In genomic region chr4:87843936-87844335, GRCh38 we compare ENCODE assay signal across 13 cellular contexts. TPM values are rescaled to one million over a fixed set of nuclear protein-coding genes. Genes with fewer than 3 reads are reported as not detected.
DNase-seq lines count a peak whose midpoint lies in the region; ATAC-seq, FAIRE-seq and TF ChIP-seq lines count a peak whose summit lies in the region.
"Had no signal": no experiment of that assay in that cellular context is flagged by ENCODE, and none has a peak within 500 bp of the region (broad histone marks: within the 10 kb centered on the region; RNA-seq: fewer than 3 reads in every experiment).

No MANE protein-coding gene starts in this region.

- no peaks in the 10 kb centered on the region for H3K9me3 Mint-ChIP-seq in nephron progenitor cell

- POLR2A ChIA-PET in A549 (lab: Yijun Ruan, JAX), result no interaction called here

- no peaks in the 10 kb centered on the region for H3K9me3 ChIP-seq in A549

- in situ Hi-C loops in astrocyte of the spinal cord (cut with HindIII; ENCODE audit: low sequenced_read_pairs), result no loop called here

- ATAC-seq in A549, result peak; percentile 47 to 73; a peak in 4 of 6 replicates
- ATAC-seq in GM19455 (IDR thresholded peaks at IDR 0.05; ENCODE audit: unreplicated experiment), result no peak
- ATAC-seq: activated CD4-positive, CD25-positive, alpha-beta regulatory T cell treated with anti-CD3 and anti-CD28 coated beads, Interleukin-2, amount 50 U/mL, for 24 hours had no signal

- TF ChIP-seq EP300 in A549 (IDR thresholded peaks at IDR 0.05), result no peak

- H3K4me1 ChIP-seq in A549, result peaks cover 4% of the 10 kb centered on the region; the same call in 1 of the 3 replicates

- no peak overlapping the region for H3K27ac ChIP-seq in A549

- no peak overlapping the region for H3K4me3 ChIP-seq in A549
- H3K4me3 ChIP-seq in astrocyte of the spinal cord (ENCODE audit: low read depth, low read length), result no peak overlapping the region

- WGBS in A549 (ENCODE audit: missing lambda C conversion rate), result 71% methylated on average over 3 of the region's 3 CpGs

- no peak overlapping the region for H3K27ac Mint-ChIP-seq in nephron progenitor cell
- H3K27ac Mint-ChIP-seq: CD4-positive, CD25-positive, alpha-beta regulatory T cell had no signal

- TF ChIP-seq POLR2A in A549 (IDR thresholded peaks at IDR 0.05; ENCODE audit: low read length) (no peak), GM12892 (IDR thresholded peaks at IDR 0.05; ENCODE audit: low read depth, low read length) (no peak)

- H3K4me3 Mint-ChIP-seq in nephron progenitor cell, result no peak overlapping the region
- H3K4me3 Mint-ChIP-seq: CD4-positive, CD25-positive, alpha-beta regulatory T cell had no signal

- CTCF ChIA-PET in A549 (lab: Yijun Ruan, JAX), result interaction anchor here (0.6 to 3.3 kb wide), 7 partner anchors 9 to 368 kb away, joined by 3 to 11 read pairs (median 6); no protein-coding TSS in a partner anchor

- H3K36me3 Mint-ChIP-seq in nephron progenitor cell (ENCODE audit: low read depth), result no peaks in the 10 kb centered on the region
- H3K36me3 Mint-ChIP-seq: CD4-positive, CD25-positive, alpha-beta regulatory T cell had no signal

- H3K4me1 Mint-ChIP-seq in nephron progenitor cell, result peaks cover 5% of the 10 kb centered on the region

- TF ChIP-seq CTCF in A549 (IDR thresholded peaks at IDR 0.05) (no peak), astrocyte of the spinal cord (IDR thresholded peaks at IDR 0.05; ENCODE audit: low read depth, low read length) (no peak), nephron progenitor cell (IDR thresholded peaks at IDR 0.05) (no peak)

- H3K4me2 ChIP-seq in A549, result no peak overlapping the region

- TF ChIP-seq RAD21 in A549 (conservative IDR thresholded peaks at IDR 0.05 in 1 of 2, IDR thresholded peaks at IDR 0.05 in 1 of 2), result no peak

- FAIRE-seq in A549 (lab: Jason Lieb, UNC) (no peak), GM12892 (lab: Jason Lieb, UNC) (no peak)
- FAIRE-seq: endometrium had no signal

- DNase-seq in A549 (ENCODE audit: low read depth in 1 of 2, low spot score in 1 of 2) (peak in 1 of 2 experiments; percentile 33), LHCN-M2 (ENCODE audit: low read depth) (peak; percentile 96), astrocyte of the spinal cord (ENCODE audit: low read depth, low spot score) (peak; percentile 86), inferior parietal cortex (ENCODE audit: extremely low spot score) (peak; percentile 78), NCI-H1694 treated with DMSO at 0.1 percent for 48 hours (lab: John Stamatoyannopoulos, UW) (no peak), GM12892 (ENCODE audit: insufficient read length) (no peak), nephron progenitor cell (no peak)
- DNase-seq: CD4-positive, CD25-positive, alpha-beta regulatory T cell; NCI-H1105 treated with DMSO at 0.1 percent for 48 hours had no signal

- peaks cover 6% of the 10 kb centered on the region for H3K27me3 Mint-ChIP-seq in nephron progenitor cell (ENCODE audit: low read depth, poor library complexity)

TF ChIP-seq in A549, 52 proteins besides CTCF, POLR2A, EP300 and RAD21:
- TF ChIP-seq EHF (CRISPR knock-in tag; IDR thresholded peaks at IDR 0.05), result no peak
- no peak for TF ChIP-seq PBX3 (IDR thresholded peaks at IDR 0.05)
- no peak for TF ChIP-seq HDAC2 (IDR thresholded peaks at IDR 0.05)
- no peak for TF ChIP-seq FOSL2 (IDR thresholded peaks at IDR 0.05)
- peak; percentile 39; the same call in 1 of the 2 replicates for TF ChIP-seq FOSL2 (CRISPR knock-in tag; IDR thresholded peaks at IDR 0.05)
TF ChIP-seq in A549: peak in this region for 1.

RNA-seq across cellular contexts. Expression of gene MEPE, which starts 11.2 kb away (rescaled TPM):
- polyA plus RNA-seq in A549 (2011; rRNA removed) (not detected in 2 replicates), A549 (2017; fragmentation: RNase III; extraction: RNeasy Plus Mini Kit Qiagen cat#74134 plus additional on column Dnase treatment) (not detected in 3 replicates)
- not detected in 2 replicates for polyA plus RNA-seq in A549 (2012; cell fraction: cytosol; rRNA removed)
- polyA plus RNA-seq in A549 (2012; cell fraction: nucleus; rRNA removed), result not detected in 2 replicates
- not detected in 2 replicates for polyA minus RNA-seq in A549 (2011; rRNA and poly(A)+ RNA removed)
- total RNA-seq in LHCN-M2 (2014; rRNA removed), result not detected in 2 replicates
- not detected for polyA plus RNA-seq in LHCN-M2 (2012)
- polyA plus RNA-seq in GM12892 (2012; ENCODE audit: missing spikeins), result not detected
- total RNA-seq: CD4-positive, CD25-positive, alpha-beta regulatory T cell; pulmonary artery endothelial cell had no signal
- polyA plus RNA-seq: CD4-positive, CD25-positive, alpha-beta regulatory T cell had no signal

RNA-seq across cellular contexts. Expression of gene IBSP, which starts 44.6 kb away (rescaled TPM):
- polyA plus RNA-seq in A549 (2011; rRNA removed), result not detected in 2 replicates
- not detected in 2 replicates for polyA plus RNA-seq in A549 (2012; cell fraction: cytosol; rRNA removed)
- polyA plus RNA-seq in A549 (2012; cell fraction: nucleus; rRNA removed), result not detected in 2 replicates
- not detected in 3 replicates for polyA plus RNA-seq in A549 (2017; fragmentation: RNase III; extraction: RNeasy Plus Mini Kit Qiagen cat#74134 plus additional on column Dnase treatment)
- polyA minus RNA-seq in A549 (2011; rRNA and poly(A)+ RNA removed), result not detected in 2 replicates
- not detected in 2 replicates for total RNA-seq in LHCN-M2 (2014; rRNA removed)
- polyA plus RNA-seq in LHCN-M2 (2012), result not detected
- polyA plus RNA-seq in GM12892 (2012; ENCODE audit: missing spikeins), result not detected
- total RNA-seq: CD4-positive, CD25-positive, alpha-beta regulatory T cell; pulmonary artery endothelial cell had no signal
- polyA plus RNA-seq: CD4-positive, CD25-positive, alpha-beta regulatory T cell had no signal

Comparison
In these comparisons a context has a peak if more than half of its experiments do, and no peak if none do; other contexts are left out.
1. DNase-seq: peak in LHCN-M2 (single experiment), astrocyte of the spinal cord (single experiment) and inferior parietal cortex (single experiment); none in NCI-H1694 treated with DMSO at 0.1 percent for 48 hours (single experiment), GM12892 (single experiment) and nephron progenitor cell (single experiment).